Comparison of ENCODE assay signal across 13 cellular contexts in the genomic region with DNA sequence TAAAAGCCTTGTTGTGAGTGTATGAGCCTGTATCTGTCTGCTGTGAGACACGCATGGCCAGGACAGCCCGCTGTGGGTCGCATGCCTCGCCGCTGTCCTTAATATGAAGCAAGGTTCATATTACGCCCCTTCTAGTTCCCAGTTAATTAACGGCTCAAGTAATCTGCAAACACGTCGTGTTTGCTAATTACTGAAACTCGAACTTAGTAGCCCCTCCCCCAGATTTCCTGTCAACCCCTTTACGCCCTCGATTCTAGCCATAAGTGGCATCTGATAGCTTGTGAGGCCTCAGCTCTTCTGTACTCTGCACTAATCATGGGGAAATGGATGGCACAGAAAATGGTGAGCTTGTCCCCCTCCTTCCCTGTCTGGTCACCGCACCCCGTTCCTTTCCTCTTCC.
DNase-seq lines count a peak whose midpoint lies in the region; FAIRE-seq and TF ChIP-seq lines count a peak whose summit lies in the region.
"Had no signal": no experiment of that assay in that cellular context is flagged by ENCODE, and none has a peak within 500 bp of the region (broad histone marks: within the 10 kb centered on the region; RNA-seq: fewer than 3 reads in every experiment).

No MANE protein-coding gene starts in this region.

- no peaks in the 10 kb centered on the region for H3K79me2 ChIP-seq in Loucy (ENCODE audit: insufficient read depth, low read length)

- peak overlapping the region; percentile 23 for H3K4me2 ChIP-seq in Loucy (ENCODE audit: low read depth, low read length, poor library complexity, severe bottlenecking)

- H2AFZ ChIP-seq in Loucy (ENCODE audit: low read length), result no peak overlapping the region

- no peak for TF ChIP-seq CTCF in Loucy (conservative IDR thresholded peaks at IDR 0.05; ENCODE audit: low read length)
- no peak for TF ChIP-seq CTCF in uterus (IDR thresholded peaks at IDR 0.05)

- no peaks in the 10 kb centered on the region for H3K27me3 ChIP-seq in Loucy (ENCODE audit: insufficient read depth, low read length, poor library complexity, severe bottlenecking)
- H3K27me3 ChIP-seq in uterus, result no peaks in the 10 kb centered on the region
- H3K27me3 ChIP-seq: foreskin keratinocyte had no signal

- no peak overlapping the region for H3K4me3 ChIP-seq in Loucy (ENCODE audit: low read length, poor library complexity, severe bottlenecking)
- no peak overlapping the region for H3K4me3 ChIP-seq in uterus
- H3K4me3 ChIP-seq: mucosa of descending colon had no signal

- no peaks in the 10 kb centered on the region for H3K9me3 Mint-ChIP-seq in dendritic cell treated with granulocyte-macrophage colony-stimulating factor and Interleukin-4, amounts not matched to agents 40 ng/mL and 50 ng/mL, for 4 days
- H3K9me3 Mint-ChIP-seq: activated T-cell treated with anti-CD3 and anti-CD28 coated beads, Interleukin-2, amount 50 U/mL, for 24 hours had no signal

- H3K4me3 Mint-ChIP-seq in dendritic cell treated with granulocyte-macrophage colony-stimulating factor and Interleukin-4, amounts not matched to agents 40 ng/mL and 50 ng/mL, for 4 days, result no peak overlapping the region
- H3K4me3 Mint-ChIP-seq: activated T-cell treated with anti-CD3 and anti-CD28 coated beads, Interleukin-2, amount 50 U/mL, for 24 hours had no signal

- peaks cover 6% of the 10 kb centered on the region; the same call in 1 of the 2 replicates for H3F3A ChIP-seq in Loucy (ENCODE audit: low read depth)

- intact Hi-C loops in dendritic cell treated with granulocyte-macrophage colony-stimulating factor and Interleukin-4, amounts not matched to agents 40 ng/mL and 50 ng/mL, for 4 days (cut with micrococcal nuclease), result no loop called here
- intact Hi-C loops in uterus (cut with DNase I; ENCODE audit: low total_unique reads), result no loop called here

- TF ChIP-seq POLR2A in GM12892 (IDR thresholded peaks at IDR 0.05; ENCODE audit: low read depth, low read length) (no peak), uterus (IDR thresholded peaks at IDR 0.05) (no peak)

- H3K4me1 Mint-ChIP-seq in dendritic cell treated with granulocyte-macrophage colony-stimulating factor and Interleukin-4, amounts not matched to agents 40 ng/mL and 50 ng/mL, for 4 days (ENCODE audit: low read depth), result peaks cover 35% of the 10 kb centered on the region

- H3K9me3 ChIP-seq in Loucy (ENCODE audit: insufficient read depth, low read depth, low read length) (no peaks in the 10 kb centered on the region), uterus (no peaks in the 10 kb centered on the region)
- H3K9me3 ChIP-seq: mucosa of descending colon had no signal

- H3K9ac ChIP-seq in Loucy (ENCODE audit: low read depth, low read length, poor library complexity, severe bottlenecking), result peak overlapping the region; percentile 42

- peaks cover 23% of the 10 kb centered on the region for H3K4me1 ChIP-seq in Loucy (ENCODE audit: insufficient read depth, low read length, poor library complexity, severe bottlenecking)
- H3K4me1 ChIP-seq in uterus, result no peaks in the 10 kb centered on the region

- peak; percentile 48 for DNase-seq in NCI-H2196 treated with DMSO at 0.1 percent for 48 hours (lab: John Stamatoyannopoulos, UW; ENCODE audit: unreplicated experiment)
- peak; percentile 43 for DNase-seq in retina
- no peak for DNase-seq in GM12892 (ENCODE audit: insufficient read length)
- no peak for DNase-seq in stimulated activated CD4-positive, alpha-beta T cell treated with anti-CD3 and anti-CD28 coated beads, Interleukin-4, amount 100 ng/mL, for 4 hours
- DNase-seq in uterus, result no peak
- DNase-seq: activated T-cell treated with anti-CD3 and anti-CD28 coated beads, Interleukin-2, amount 50 U/mL, for 24 hours; amygdala; foreskin keratinocyte; mucosa of descending colon; stimulated activated CD4-positive, alpha-beta T cell treated with anti-CD3 and anti-CD28 coated beads, Interleukin-4, amount 100 ng/mL, for 24 hours; stimulated activated naive CD8-positive, alpha-beta T cell treated with anti-CD3 and anti-CD28 coated beads, Interleukin-15, Interleukin-2, amounts not matched to agents 100 U/mL and 50 U/mL, for 24 hours had no signal

- H3K36me3 Mint-ChIP-seq in dendritic cell treated with granulocyte-macrophage colony-stimulating factor and Interleukin-4, amounts not matched to agents 40 ng/mL and 50 ng/mL, for 4 days (ENCODE audit: low read depth), result peaks cover 89% of the 10 kb centered on the region

- peaks cover 57% of the 10 kb centered on the region; the same call in 1 of the 2 replicates for H3K36me3 ChIP-seq in Loucy (ENCODE audit: insufficient read depth, low read length)
- H3K36me3 ChIP-seq in uterus, result no peaks in the 10 kb centered on the region

- H3K27me3 Mint-ChIP-seq in dendritic cell treated with granulocyte-macrophage colony-stimulating factor and Interleukin-4, amounts not matched to agents 40 ng/mL and 50 ng/mL, for 4 days, result no peaks in the 10 kb centered on the region
- H3K27me3 Mint-ChIP-seq: activated T-cell treated with anti-CD3 and anti-CD28 coated beads, Interleukin-2, amount 50 U/mL, for 24 hours had no signal

- no peak for FAIRE-seq in GM12892 (lab: Jason Lieb, UNC)

- H3K9me2 ChIP-seq in Loucy (replicated peaks; ENCODE audit: low read depth, low read length), result no peaks in the 10 kb centered on the region

- H3K27ac ChIP-seq in uterus, result no peak overlapping the region
- H3K27ac ChIP-seq: foreskin keratinocyte had no signal

- no peaks in the 10 kb centered on the region for H4K20me1 ChIP-seq in Loucy (ENCODE audit: insufficient read depth, low read length, poor library complexity, severe bottlenecking)

- peak overlapping the region; percentile 73 for H3K27ac Mint-ChIP-seq in dendritic cell treated with granulocyte-macrophage colony-stimulating factor and Interleukin-4, amounts not matched to agents 40 ng/mL and 50 ng/mL, for 4 days
- H3K27ac Mint-ChIP-seq: activated T-cell treated with anti-CD3 and anti-CD28 coated beads, Interleukin-2, amount 50 U/mL, for 24 hours had no signal

Comparison
In these comparisons a context has a peak if more than half of its experiments do, and no peak if none do; other contexts are left out.
1. DNase-seq: peak in NCI-H2196 treated with DMSO at 0.1 percent for 48 hours (single experiment) and retina (single experiment); none in GM12892 (single experiment), stimulated activated CD4-positive, alpha-beta T cell treated with anti-CD3 and anti-CD28 coated beads, Interleukin-4, amount 100 ng/mL, for 4 hours (0 of 2) and uterus (0 of 2).